1 cellular context compared by ENCODE assay signal in the genomic region with DNA sequence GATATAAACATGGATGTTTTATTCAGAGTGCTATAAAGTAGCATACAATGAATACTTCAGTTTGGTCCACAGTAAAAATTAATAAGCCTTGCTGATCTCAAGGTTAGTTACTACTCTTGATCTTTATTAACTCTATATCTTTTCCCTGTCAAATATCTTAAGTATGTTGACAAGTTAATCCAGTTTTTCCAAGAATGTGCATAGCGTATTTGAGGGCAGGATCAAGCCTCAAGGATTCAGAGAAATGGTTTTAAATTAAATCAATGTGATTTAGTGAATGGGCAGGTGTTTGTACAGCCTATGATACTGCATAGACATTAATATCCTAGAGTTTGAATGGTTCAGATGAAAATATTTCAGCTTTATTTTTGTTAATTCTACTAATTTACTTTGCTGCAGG.
A peak's percentile ranks its signal among the peaks of the same experiment; 100 is the strongest.
TF ChIP-seq lines count a peak whose summit lies in the region.

No MANE protein-coding gene starts in this region.

TF ChIP-seq in HepG2, 621 proteins besides CTCF, POLR2A, EP300 and RAD21:
- TF ChIP-seq POLR2AphosphoS2 (IDR thresholded peaks at IDR 0.05; ENCODE audit: low read depth, low read length) (0 out of 2 replicates have a peak, but pooled peaks have one; percentile 61), MED8 (CRISPR knock-in tag; IDR thresholded peaks at IDR 0.05; ENCODE audit: insufficient replicate concordance) (no peak), ZFP36 (IDR thresholded peaks at IDR 0.05; ENCODE audit: borderline replicate concordance, low read depth, low read length, partially characterized antibody) (no peak), ZNF446 (CRISPR knock-in tag; IDR thresholded peaks at IDR 0.05) (no peak)
